In genomic region chr1:118219438-118219837, GRCh38 we compare ENCODE assay signal across 2 cellular contexts.
TF ChIP-seq lines count a peak whose summit lies in the region.

No MANE protein-coding gene starts in this region.

TF ChIP-seq in K562, 482 proteins besides CTCF, POLR2A, EP300 and RAD21:
- TF ChIP-seq TFE3 (CRISPR knock-in tag; IDR thresholded peaks at IDR 0.05) (peak; percentile 70), ZC3H8 (IDR thresholded peaks at IDR 0.05) (no peak)

TF ChIP-seq in neural cell, 6 proteins besides CTCF, POLR2A, EP300 and RAD21 (continued from another document):
- TF ChIP-seq REST (IDR thresholded peaks at IDR 0.05; ENCODE audit: borderline replicate concordance) (peak; percentile 39), POLR2AphosphoS5 (IDR thresholded peaks at IDR 0.05) (peak; percentile 77), TAF1 (IDR thresholded peaks at IDR 0.05; ENCODE audit: low read depth) (no peak), EZH2 (IDR thresholded peaks at IDR 0.05; ENCODE audit: borderline replicate concordance, insufficient read depth, low read length, poor library complexity, severe bottlenecking) (no peak), SMC3 (conservative IDR thresholded peaks at IDR 0.05; ENCODE audit: poor library complexity) (no peak)
